ENCODE assay signal across 15 cellular contexts in the genomic region with DNA sequence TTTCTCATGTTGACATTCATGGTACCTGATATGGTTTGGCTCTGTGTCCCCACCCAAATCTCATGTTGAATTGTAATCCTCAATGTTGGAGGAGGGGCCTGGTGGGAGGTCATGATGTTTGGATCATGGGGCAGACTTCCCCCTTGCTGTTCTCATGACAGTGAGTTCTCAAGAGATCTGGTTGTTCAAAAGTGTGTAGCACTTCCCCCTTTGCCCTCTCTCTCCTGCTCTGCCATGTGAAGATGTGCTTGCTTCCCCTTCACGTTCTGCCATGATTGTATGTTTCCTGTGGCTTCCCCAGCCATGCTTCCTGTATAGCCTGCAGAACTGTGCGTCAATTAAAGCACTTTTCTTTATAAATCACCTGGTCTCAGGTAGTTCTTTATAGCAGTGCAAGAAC. TPM values are rescaled to one million over a fixed set of nuclear protein-coding genes. Genes with fewer than 3 reads are reported as not detected.
DNase-seq lines count a peak whose midpoint lies in the region; ATAC-seq, FAIRE-seq and TF ChIP-seq lines count a peak whose summit lies in the region.
"Had no signal": no experiment of that assay in that cellular context is flagged by ENCODE, and none has a peak within 500 bp of the region (broad histone marks: within the 10 kb centered on the region; RNA-seq: fewer than 3 reads in every experiment).

No MANE protein-coding gene starts in this region.

- POLR2A ChIA-PET in activated CD8-positive, alpha-beta T cell treated with anti-CD3 and anti-CD28 coated beads for 36 hours (lab: Charles Lee): no interaction called here

- H3K27me3 Mint-ChIP-seq in natural killer cell treated with Interleukin-12 subunit alpha and Interleukin-12 subunit beta and Interleukin-15 and Interleukin-18, amount 100 ng/mL, for 72 hours: no peaks in the 10 kb centered on the region
- no peaks in the 10 kb centered on the region for H3K27me3 Mint-ChIP-seq in natural killer cell (ENCODE audit: low read depth in 2 of 2)
- H3K27me3 Mint-ChIP-seq in activated CD8-positive, alpha-beta T cell treated with anti-CD3 and anti-CD28 coated beads for 36 hours: no peaks in the 10 kb centered on the region

- H3K4me3 Mint-ChIP-seq in natural killer cell treated with Interleukin-12 subunit alpha and Interleukin-12 subunit beta and Interleukin-15 and Interleukin-18, amount 100 ng/mL, for 72 hours: peak overlapping the region; percentile 63
- no peak overlapping the region for H3K4me3 Mint-ChIP-seq in natural killer cell
- H3K4me3 Mint-ChIP-seq in activated CD8-positive, alpha-beta T cell treated with anti-CD3 and anti-CD28 coated beads for 36 hours: peak overlapping the region; percentile 36

- CTCF ChIA-PET in activated CD8-positive, alpha-beta T cell treated with anti-CD3 and anti-CD28 coated beads for 36 hours (lab: Charles Lee): interaction anchor here (0.8 to 1.4 kb wide), 2 partner anchors 82 to 93 kb away, joined by 4 to 5 read pairs; no protein-coding TSS in a partner anchor

- no peak for TF ChIP-seq CTCF in natural killer cell (IDR thresholded peaks at IDR 0.05)
- TF ChIP-seq CTCF in activated CD8-positive, alpha-beta T cell treated with anti-CD3 and anti-CD28 coated beads for 36 hours (IDR thresholded peaks at IDR 0.05): no peak

- H3K4me1 Mint-ChIP-seq in natural killer cell treated with Interleukin-12 subunit alpha and Interleukin-12 subunit beta and Interleukin-15 and Interleukin-18, amount 100 ng/mL, for 72 hours (ENCODE audit: low read depth in 2 of 2): peaks cover 35 to 40% of the 10 kb centered on the region in 2 donors
- peaks cover 14 to 25% of the 10 kb centered on the region in 2 donors for H3K4me1 Mint-ChIP-seq in natural killer cell
- H3K4me1 Mint-ChIP-seq in activated CD8-positive, alpha-beta T cell treated with anti-CD3 and anti-CD28 coated beads for 36 hours (ENCODE audit: low read depth): peaks cover 44% of the 10 kb centered on the region

- ATAC-seq in natural killer cell treated with Interleukin-12 subunit alpha and Interleukin-12 subunit beta and Interleukin-15 and Interleukin-18, amount 100 ng/mL, for 72 hours: no peak
- ATAC-seq in natural killer cell (no peak), HG03460 (IDR thresholded peaks at IDR 0.05; ENCODE audit: unreplicated experiment) (no peak)
- no peak for ATAC-seq in activated CD8-positive, alpha-beta T cell treated with anti-CD3 and anti-CD28 coated beads for 36 hours

- H3K9me3 Mint-ChIP-seq in natural killer cell treated with Interleukin-12 subunit alpha and Interleukin-12 subunit beta and Interleukin-15 and Interleukin-18, amount 100 ng/mL, for 72 hours: no peaks in the 10 kb centered on the region
- H3K9me3 Mint-ChIP-seq in natural killer cell: no peaks in the 10 kb centered on the region
- H3K9me3 Mint-ChIP-seq in activated CD8-positive, alpha-beta T cell treated with anti-CD3 and anti-CD28 coated beads for 36 hours: peaks cover 2% of the 10 kb centered on the region

- no peak for FAIRE-seq in GM12892 (lab: Jason Lieb, UNC)

- H3K36me3 Mint-ChIP-seq in natural killer cell treated with Interleukin-12 subunit alpha and Interleukin-12 subunit beta and Interleukin-15 and Interleukin-18, amount 100 ng/mL, for 72 hours: peaks cover 6% of the 10 kb centered on the region
- H3K36me3 Mint-ChIP-seq in natural killer cell: no peaks in the 10 kb centered on the region
- peaks cover 24% of the 10 kb centered on the region for H3K36me3 Mint-ChIP-seq in activated CD8-positive, alpha-beta T cell treated with anti-CD3 and anti-CD28 coated beads for 36 hours (ENCODE audit: low read depth)

- intact Hi-C loops in natural killer cell (cut with micrococcal nuclease): no loop called here
- intact Hi-C loops in activated CD8-positive, alpha-beta T cell treated with anti-CD3 and anti-CD28 coated beads for 36 hours (cut with micrococcal nuclease): no loop called here

- no peak overlapping the region for H3K27ac Mint-ChIP-seq in natural killer cell treated with Interleukin-12 subunit alpha and Interleukin-12 subunit beta and Interleukin-15 and Interleukin-18, amount 100 ng/mL, for 72 hours
- H3K27ac Mint-ChIP-seq in natural killer cell: no peak overlapping the region
- no peak overlapping the region for H3K27ac Mint-ChIP-seq in activated CD8-positive, alpha-beta T cell treated with anti-CD3 and anti-CD28 coated beads for 36 hours
- H3K27ac Mint-ChIP-seq: brain had no signal

- no peak for TF ChIP-seq POLR2A in GM12892 (IDR thresholded peaks at IDR 0.05; ENCODE audit: low read depth, low read length)

- DNase-seq in natural killer cell treated with Interleukin-12 subunit alpha and Interleukin-12 subunit beta and Interleukin-15 and Interleukin-18, amount 100 ng/mL, for 72 hours (ENCODE audit: low spot score): no peak
- DNase-seq in natural killer cell: no peak
- DNase-seq in MV-4-11 (lab: John Stamatoyannopoulos, UW): peak; percentile 80
- DNase-seq in activated CD8-positive, alpha-beta T cell treated with anti-CD3 and anti-CD28 coated beads for 36 hours: no peak
- DNase-seq in GM12892 (ENCODE audit: insufficient read length): no peak
- DNase-seq in SHP77 (lab: John Stamatoyannopoulos, UW): no peak
- DNase-seq in nucleus accumbens (lab: John Stamatoyannopoulos, UW): no peak
- DNase-seq: cortex of kidney, DMS79, H7, NCI-H2081 treated with DMSO at 0.1 percent for 48 hours, NCI-H748 treated with DMSO at 0.1 percent for 48 hours, uterus had no signal

RNA-seq across cellular contexts. Expression of gene UBL7, which starts 3.3 kb away (rescaled TPM):
- total RNA-seq in natural killer cell treated with Interleukin-12 subunit alpha and Interleukin-12 subunit beta and Interleukin-15 and Interleukin-18, amount 100 ng/mL, for 72 hours: 10 to 100 TPM; 34.3 to 38.9 TPM
- 10 to 100 TPM; 25.1 to 38.7 (median 29.0) TPM for total RNA-seq in natural killer cell
- 10 to 100 TPM; 48.8 to 53.3 TPM for total RNA-seq in activated CD8-positive, alpha-beta T cell treated with anti-CD3 and anti-CD28 coated beads for 36 hours
- polyA plus RNA-seq in GM12892 (2012; ENCODE audit: missing spikeins): 62.5 TPM

RNA-seq across cellular contexts. Expression of gene SEMA7A, which starts 30.5 kb away (rescaled TPM):
- 10 to 100 TPM; 32.1 to 40.8 TPM for total RNA-seq in natural killer cell treated with Interleukin-12 subunit alpha and Interleukin-12 subunit beta and Interleukin-15 and Interleukin-18, amount 100 ng/mL, for 72 hours
- total RNA-seq in natural killer cell: 10 to 100 TPM in 1 of 3 donors, 1 to 10 TPM in 2; 4.7 to 46.2 (median 9.0) TPM
- 10 to 100 TPM; 62.4 TPM for total RNA-seq in activated CD8-positive, alpha-beta T cell treated with anti-CD3 and anti-CD28 coated beads for 36 hours
- polyA plus RNA-seq in GM12892 (2012; ENCODE audit: missing spikeins): 61.4 TPM
